11 cellular contexts compared by ENCODE assay signal in genomic region chrX:13085533-13085932, GRCh38. TPM values are rescaled to one million over a fixed set of nuclear protein-coding genes. Genes with fewer than 3 reads are reported as not detected.
DNase-seq lines count a peak whose midpoint lies in the region; TF ChIP-seq lines count a peak whose summit lies in the region.
"Had no signal": no experiment of that assay in that cellular context is flagged by ENCODE, and none has a peak within 500 bp of the region (broad histone marks: within the 10 kb centered on the region; RNA-seq: fewer than 3 reads in every experiment).

No MANE protein-coding gene starts in this region.

- no peaks in the 10 kb centered on the region for H3K36me3 Mint-ChIP-seq in type B pancreatic cell

- no peaks in the 10 kb centered on the region for H3K36me3 ChIP-seq in BLaER1

- H3K9ac ChIP-seq in BLaER1 = peak overlapping the region; percentile 51

- peak overlapping the region; percentile 94 for H3K27ac ChIP-seq in BLaER1

- no peak for TF ChIP-seq CTCF in type B pancreatic cell (conservative IDR thresholded peaks at IDR 0.05)

- DNase-seq in activated CD4-positive, alpha-beta T cell treated with anti-CD3 and anti-CD28 coated beads for 4 hours = peak; percentile 36 to 40
- DNase-seq in effector CD8-positive, alpha-beta T cell (lab: John Stamatoyannopoulos, UW) = peak; percentile 3
- DNase-seq in NCI-H2107 (lab: John Stamatoyannopoulos, UW) (no peak), type B pancreatic cell (ENCODE audit: extremely low spot score, unreplicated experiment) (no peak), NCI-H146 treated with DMSO at 0.1 percent for 48 hours (lab: John Stamatoyannopoulos, UW; ENCODE audit: unreplicated experiment) (no peak), NCI-H2227 (lab: John Stamatoyannopoulos, UW; ENCODE audit: unreplicated experiment) (no peak)
- DNase-seq: hypothalamus, Karpas-422, NCI-H226 had no signal

- peaks cover 6% of the 10 kb centered on the region for H3K9me3 Mint-ChIP-seq in type B pancreatic cell

- peak; percentile 47 for TF ChIP-seq POLR2A in GM19193 (IDR thresholded peaks at IDR 0.05; ENCODE audit: extremely low read depth, insufficient read depth, insufficient read length)

- H3K4me1 ChIP-seq in BLaER1 = peaks cover 100% of the 10 kb centered on the region

- H3K4me1 Mint-ChIP-seq in type B pancreatic cell (ENCODE audit: unreplicated experiment) = peaks cover 15% of the 10 kb centered on the region

- H3K4me3 Mint-ChIP-seq in type B pancreatic cell = no peak overlapping the region

- no peaks in the 10 kb centered on the region for H4K20me1 ChIP-seq in BLaER1

- H3K27me3 Mint-ChIP-seq in type B pancreatic cell = no peaks in the 10 kb centered on the region

- peak overlapping the region; percentile 48 for H3K4me3 ChIP-seq in BLaER1

- H3K27me3 ChIP-seq in BLaER1 = no peaks in the 10 kb centered on the region

- no peaks in the 10 kb centered on the region for H3K9me3 ChIP-seq in BLaER1

- H3K27ac Mint-ChIP-seq in type B pancreatic cell = no peak overlapping the region

- H3K4me2 ChIP-seq in BLaER1 = peak overlapping the region; percentile 88

RNA-seq across cellular contexts. Expression of gene FAM9C, which starts 41.1 kb away (rescaled TPM):
- 0.67 TPM in 1 of 2 replicates, not detected in the other for total RNA-seq in type B pancreatic cell (ENCODE audit: low replicate concordance)

Comparison
In these comparisons a context has a peak if more than half of its experiments do, and no peak if none do; other contexts are left out.
1. DNase-seq: peak in activated CD4-positive, alpha-beta T cell treated with anti-CD3 and anti-CD28 coated beads for 4 hours (2 of 2) and effector CD8-positive, alpha-beta T cell (single experiment); none in NCI-H2107 (single experiment), type B pancreatic cell (single experiment), NCI-H146 treated with DMSO at 0.1 percent for 48 hours (single experiment) and NCI-H2227 (single experiment).